ENCODE assay signal across 9 cellular contexts in genomic region chr19:35249848-35250711, GRCh38. TPM values are rescaled to one million over a fixed set of nuclear protein-coding genes. Genes with fewer than 3 reads are reported as not detected.
A peak's percentile ranks its signal among the peaks of the same experiment; 100 is the strongest.
DNase-seq lines count a peak whose midpoint lies in the region; ATAC-seq and TF ChIP-seq lines count a peak whose summit lies in the region.
"Had no signal": no experiment of that assay in that cellular context is flagged by ENCODE, and none has a peak within 500 bp of the region (broad histone marks: within the 10 kb centered on the region; RNA-seq: fewer than 3 reads in every experiment).

No MANE protein-coding gene starts in this region.

- peaks cover 24% of the 10 kb centered on the region for H3K79me2 ChIP-seq in DOHH2 (ENCODE audit: control insufficient read depth, low read length)
- H3K79me2 ChIP-seq in OCI-LY7 (ENCODE audit: insufficient read depth, low read depth, low read length), result peaks cover 9% of the 10 kb centered on the region; the same call in 1 of the 2 replicates

- no peak overlapping the region for H3K27ac Mint-ChIP-seq in osteocyte (ENCODE audit: unreplicated experiment)

- no peaks in the 10 kb centered on the region for H3K9me3 ChIP-seq in DOHH2 (ENCODE audit: control insufficient read depth, insufficient read depth, low read length)
- no peaks in the 10 kb centered on the region for H3K9me3 ChIP-seq in OCI-LY7 (ENCODE audit: low read length)
- H3K9me3 ChIP-seq in testis, result no peaks in the 10 kb centered on the region
- H3K9me3 ChIP-seq: uterus had no signal

- H3K9me3 Mint-ChIP-seq in osteocyte (ENCODE audit: unreplicated experiment), result no peaks in the 10 kb centered on the region

- intact Hi-C loops in OCI-LY7 (cut with micrococcal nuclease; ENCODE audit: unreplicated experiment), result loop anchor here (2.0 to 5.0 kb wide), 3 partner anchors 17 to 377 kb away; partner anchors contain the start of gene RBM42
- intact Hi-C loops in testis (cut with DNase I; ENCODE audit: low total_unique reads), result no loop called here

- H3K4me1 ChIP-seq in DOHH2 (ENCODE audit: control insufficient read depth, low read length) (peaks cover 18% of the 10 kb centered on the region), OCI-LY7 (ENCODE audit: insufficient read depth, low read length, poor library complexity, severe bottlenecking) (peaks cover 21% of the 10 kb centered on the region), testis (no peaks in the 10 kb centered on the region)
- H3K4me1 ChIP-seq: uterus had no signal

- BruUV-seq in OCI-LY7 (replicated peaks; lab: Mats Ljungman, UMichigan), result no TSS peak

- CTCF ChIA-PET in OCI-LY7 (lab: Charles Lee; ENCODE audit: unreplicated experiment), result interaction anchor here (0.6 kb wide), 1 partner anchor 10 kb away, joined by 3 read pairs; no protein-coding TSS in a partner anchor

- H3K4me3 ChIP-seq in DOHH2 (ENCODE audit: low read length) (peak overlapping the region; percentile 92), OCI-LY7 (ENCODE audit: low read depth, low read length, poor library complexity, severe bottlenecking) (peak overlapping the region; percentile 82), epithelial cell of esophagus (ENCODE audit: low read length) (peak overlapping the region; percentile 75), testis (peak overlapping the region in 1 of 2 donors; percentile 78)

- H4K20me1 ChIP-seq in DOHH2 (ENCODE audit: control insufficient read depth, insufficient read depth, low read depth, low read length) (peaks cover 4% of the 10 kb centered on the region; the same call in 1 of the 2 replicates), OCI-LY7 (ENCODE audit: insufficient read depth, low read length) (no peaks in the 10 kb centered on the region)

- H3K27me3 Mint-ChIP-seq in osteocyte (ENCODE audit: unreplicated experiment), result peaks cover 51% of the 10 kb centered on the region

- H3K27me3 ChIP-seq in DOHH2 (ENCODE audit: control insufficient read depth, low read length) (peaks cover 12% of the 10 kb centered on the region), testis (no peaks in the 10 kb centered on the region)

- no peak for ATAC-seq in GM18870 (IDR thresholded peaks at IDR 0.05; ENCODE audit: unreplicated experiment)

- H3K4me2 ChIP-seq in DOHH2 (ENCODE audit: low read length), result peak overlapping the region; percentile 87
- peak overlapping the region; percentile 76 for H3K4me2 ChIP-seq in OCI-LY7 (ENCODE audit: low read length)

- no peaks in the 10 kb centered on the region for H3K9me2 ChIP-seq in DOHH2 (replicated peaks; ENCODE audit: control insufficient read depth, low read length)
- H3K9me2 ChIP-seq in OCI-LY7 (ENCODE audit: insufficient read depth, low read length), result no peaks in the 10 kb centered on the region

- peaks cover 5% of the 10 kb centered on the region for H3K4me1 Mint-ChIP-seq in osteocyte (ENCODE audit: unreplicated experiment)

- POLR2A ChIA-PET in OCI-LY7 (lab: Charles Lee), result interaction anchor here (1.4 kb wide), 1 partner anchor 45 kb away, joined by 4 read pairs; no protein-coding TSS in a partner anchor

- H3K36me3 Mint-ChIP-seq in osteocyte (ENCODE audit: unreplicated experiment), result no peaks in the 10 kb centered on the region

- in situ Hi-C loops in G401 (cut with HindIII; ENCODE audit: low sequenced_read_pairs), result no loop called here

- H3K36me3 ChIP-seq in DOHH2 (ENCODE audit: control insufficient read depth, low read length) (peaks cover 34% of the 10 kb centered on the region), OCI-LY7 (ENCODE audit: insufficient read depth, low read length) (peaks cover 35% of the 10 kb centered on the region), testis (ENCODE audit: low read depth, missing control alignments) (no peaks in the 10 kb centered on the region)
- H3K36me3 ChIP-seq: uterus had no signal

- TF ChIP-seq POLR2A in testis (IDR thresholded peaks at IDR 0.05), result no peak

- no peak overlapping the region for H2AFZ ChIP-seq in OCI-LY7 (ENCODE audit: low read length)

- no peak for DNase-seq in OCI-LY7 (ENCODE audit: low spot score)
- no peak for DNase-seq in epithelial cell of esophagus (ENCODE audit: low read depth)
- peak; percentile 76 for DNase-seq in osteocyte (ENCODE audit: extremely low spot score, unreplicated experiment)
- DNase-seq in G401 (ENCODE audit: low spot score), result no peak
- DNase-seq in NCI-H82 treated with DMSO at 0.1 percent for 48 hours (lab: John Stamatoyannopoulos, UW; ENCODE audit: unreplicated experiment), result no peak
- DNase-seq in testis, result no peak
- DNase-seq: uterus had no signal

- TF ChIP-seq CTCF in DOHH2 (IDR thresholded peaks at IDR 0.05; ENCODE audit: low read depth, low read length, poor library complexity, severe bottlenecking) (no peak), OCI-LY7 (conservative IDR thresholded peaks at IDR 0.05; ENCODE audit: low read length) (no peak), epithelial cell of esophagus (IDR thresholded peaks at IDR 0.05; ENCODE audit: insufficient read depth, low read depth, low read length, missing control alignments) (no peak), osteocyte (IDR thresholded peaks at IDR 0.05) (no peak), testis (IDR thresholded peaks at IDR 0.05) (no peak)

- H3F3A ChIP-seq in DOHH2 (ENCODE audit: control insufficient read depth, insufficient read depth), result peaks cover 19% of the 10 kb centered on the region

- H3K27ac ChIP-seq in DOHH2 (ENCODE audit: low read depth, low read length), result no peak overlapping the region
- H3K27ac ChIP-seq in OCI-LY7 (ENCODE audit: low read depth, low read length, poor library complexity, severe bottlenecking), result no peak overlapping the region
- H3K27ac ChIP-seq in testis, result no peak overlapping the region

- H3K4me3 Mint-ChIP-seq in osteocyte (ENCODE audit: unreplicated experiment), result no peak overlapping the region

- 70 to 74% methylated on average over 20 to 34 of the region's 34 CpGs for WGBS in testis, 2 donors

RNA-seq across cellular contexts. Expression of gene LSR, which starts 1.3 kb away (rescaled TPM):
- 15.0 and 22.9 TPM in 2 replicates for total RNA-seq in OCI-LY7 (2014; rRNA removed; shearing (Covaris generic))
- total RNA-seq in OCI-LY7 (2022) (26.0 and 33.6 TPM in 2 replicates), osteocyte (0.29 and 0.83 TPM in 2 replicates), testis (100 to 1,000 TPM; 154 to 195 TPM)
- 16.7 and 18.7 TPM in 2 replicates for total RNA-seq in G401 (2014; rRNA removed; shearing (Covaris generic))
- polyA plus RNA-seq in testis (ENCODE audit: insufficient read depth, low read depth, low replicate concordance), result 85.7 TPM

RNA-seq across cellular contexts. Expression of gene USF2, which starts 18.7 kb away (rescaled TPM):
- 100.0 and 105 TPM in 2 replicates for total RNA-seq in OCI-LY7 (2014; rRNA removed; shearing (Covaris generic))
- total RNA-seq in OCI-LY7 (2022), result 155 and 181 TPM in 2 replicates
- total RNA-seq in osteocyte, result 112 and 115 TPM in 2 replicates
- 90.7 and 98.8 TPM in 2 replicates for total RNA-seq in G401 (2014; rRNA removed; shearing (Covaris generic))
- total RNA-seq in testis, result 100 to 1,000 TPM; 105 to 123 TPM
- polyA plus RNA-seq in testis (ENCODE audit: insufficient read depth, low read depth, low replicate concordance), result 83.1 TPM

RNA-seq across cellular contexts. Expression of gene FAM187B, which starts 21.5 kb away (rescaled TPM):
- total RNA-seq in OCI-LY7 (2014; rRNA removed; shearing (Covaris generic)), result not detected in 2 replicates
- total RNA-seq in OCI-LY7 (2022), result not detected in 2 replicates
- total RNA-seq in osteocyte, result not detected in 2 replicates
- total RNA-seq in G401 (2014; rRNA removed; shearing (Covaris generic)), result not detected in 2 replicates
- 100 to 1,000 TPM in 1 of 2 donors, 10 to 100 TPM in 1; 18.4 to 105 TPM for total RNA-seq in testis
- polyA plus RNA-seq in testis (ENCODE audit: insufficient read depth, low read depth, low replicate concordance), result 79.2 TPM

RNA-seq across cellular contexts. Expression of gene HAMP, which starts 32.2 kb away (rescaled TPM):
- 0.19 TPM in 1 of 2 replicates, not detected in the other for total RNA-seq in OCI-LY7 (2014; rRNA removed; shearing (Covaris generic))
- total RNA-seq in OCI-LY7 (2022) (0.83 and 0.89 TPM in 2 replicates), osteocyte (0.68 TPM in 1 of 2 replicates, not detected in the other), testis (not detected)
- not detected in 2 replicates for total RNA-seq in G401 (2014; rRNA removed; shearing (Covaris generic))
- 1.6 TPM for polyA plus RNA-seq in testis (ENCODE audit: insufficient read depth, low read depth, low replicate concordance)

RNA-seq across cellular contexts. Expression of gene MAG, which starts 41.9 kb away (rescaled TPM):
- 4.6 and 6.2 TPM in 2 replicates for total RNA-seq in OCI-LY7 (2014; rRNA removed; shearing (Covaris generic))
- 8.4 and 10.1 TPM in 2 replicates for total RNA-seq in OCI-LY7 (2022)
- total RNA-seq in osteocyte, result not detected in 2 replicates
- not detected in 2 replicates for total RNA-seq in G401 (2014; rRNA removed; shearing (Covaris generic))
- total RNA-seq in testis, result 10 to 100 TPM; 10.8 to 18.4 TPM
- 5.4 TPM for polyA plus RNA-seq in testis (ENCODE audit: insufficient read depth, low read depth, low replicate concordance)

Comparison
In these comparisons a context has a peak if more than half of its experiments do, and no peak if none do; other contexts are left out.
1. RNA of gene FAM187B, which starts 21.5 kb away (total RNA-seq): 18.4 to 105 TPM in testis; not detected in OCI-LY7, not detected in osteocyte and not detected in G401; every median in the first group is over 10 times any median in the second.